In the genomic region with DNA sequence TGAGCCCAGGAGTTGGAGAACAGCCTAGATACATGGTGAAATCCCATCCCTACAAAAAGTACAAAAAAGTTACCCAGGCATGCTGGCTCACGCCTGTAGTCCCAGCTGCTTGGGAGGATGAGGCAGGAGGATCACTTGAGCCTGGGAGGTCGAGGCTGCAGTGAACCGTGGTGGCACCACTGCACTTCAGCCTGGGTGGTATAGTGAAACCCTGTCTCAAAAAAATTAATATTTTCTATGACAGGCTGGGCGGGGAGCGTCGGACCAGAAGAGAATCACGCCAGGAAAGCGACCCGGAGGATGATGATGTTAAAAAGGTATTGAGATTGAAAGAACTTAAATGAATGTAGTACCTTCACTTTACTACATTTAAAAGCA, we compare ENCODE assay signal across 11 cellular contexts. TPM values are rescaled to one million over a fixed set of nuclear protein-coding genes. Genes with fewer than 3 reads are reported as not detected.
DNase-seq lines count a peak whose midpoint lies in the region; ATAC-seq and TF ChIP-seq lines count a peak whose summit lies in the region.
"Had no signal": no experiment of that assay in that cellular context is flagged by ENCODE, and none has a peak within 500 bp of the region (broad histone marks: within the 10 kb centered on the region; RNA-seq: fewer than 3 reads in every experiment).

No MANE protein-coding gene starts in this region.

- H4K20me1 ChIP-seq in BLaER1 (peaks cover 70% of the 10 kb centered on the region), HCT116 (ENCODE audit: insufficient read depth) (peaks cover 15% of the 10 kb centered on the region; the same call in 1 of the 2 replicates)

- peaks cover 34 to 36% of the 10 kb centered on the region in 2 donors for H3K36me3 Mint-ChIP-seq in activated naive CD4-positive, alpha-beta T cell treated with anti-CD3 and anti-CD28 coated beads, Interleukin-2, amount 50 U/mL, for 72 hours
- H3K36me3 Mint-ChIP-seq in mesothelial cell of epicardium = peaks cover 19% of the 10 kb centered on the region

- H3K27me3 ChIP-seq in BLaER1 = no peaks in the 10 kb centered on the region
- H3K27me3 ChIP-seq in HCT116 (ENCODE audit: insufficient read depth, low read length) = no peaks in the 10 kb centered on the region

- no peak for TF ChIP-seq POLR2A in HCT116 (IDR thresholded peaks at IDR 0.05; ENCODE audit: borderline replicate concordance, extremely low read depth, insufficient read depth, insufficient read length)

- no peaks in the 10 kb centered on the region for H3K9me3 Mint-ChIP-seq in activated naive CD4-positive, alpha-beta T cell treated with anti-CD3 and anti-CD28 coated beads, Interleukin-2, amount 50 U/mL, for 72 hours
- H3K9me3 Mint-ChIP-seq in mesothelial cell of epicardium = no peaks in the 10 kb centered on the region

- peak overlapping the region; percentile 98 to 100 for H3K27ac Mint-ChIP-seq in activated naive CD4-positive, alpha-beta T cell treated with anti-CD3 and anti-CD28 coated beads, Interleukin-2, amount 50 U/mL, for 72 hours
- H3K27ac Mint-ChIP-seq in mesothelial cell of epicardium = peak overlapping the region; percentile 56

- peaks cover 58% of the 10 kb centered on the region for H3K36me3 ChIP-seq in BLaER1
- peaks cover 59 to 63% of the 10 kb centered on the region in 2 experiments for H3K36me3 ChIP-seq in HCT116 (ENCODE audit: control insufficient read depth in 1 of 2, insufficient read depth in 2 of 2, low read length in 2 of 2)

- H2AFZ ChIP-seq in HCT116 (ENCODE audit: low read depth, low read length, poor library complexity, severe bottlenecking) = no peak overlapping the region

- no peak for TF ChIP-seq CTCF in HCT116 (IDR thresholded peaks at IDR 0.05 in 2 of 3, conservative IDR thresholded peaks at IDR 0.05 in 1 of 3; ENCODE audit: borderline replicate concordance in 1 of 3, insufficient read depth in 1 of 3, low read depth in 2 of 3, low read length in 2 of 3)
- TF ChIP-seq CTCF in mesothelial cell of epicardium (IDR thresholded peaks at IDR 0.05; ENCODE audit: unreplicated experiment) = no peak
- TF ChIP-seq CTCF in coronary artery (IDR thresholded peaks at IDR 0.05) = no peak

- ATAC-seq in HCT116 (no peak), GM18858 (IDR thresholded peaks at IDR 0.05; ENCODE audit: unreplicated experiment) (no peak)
- ATAC-seq in activated naive CD4-positive, alpha-beta T cell treated with anti-CD3 and anti-CD28 coated beads, Interleukin-2, amount 50 U/mL, for 72 hours = no peak

- intact Hi-C loops in HCT116 (cut with micrococcal nuclease) = no loop called here

- RAD21 ChIA-PET in HCT116 (lab: Charles Lee; ENCODE audit: low non-redundant PET in 1 of 2, low total read pairs in 2 of 2, uncharacterized antibody in 2 of 2, unreplicated experiment in 2 of 2) = no interaction called here

- DNase-seq in HCT116 (ENCODE audit: low read depth, low spot score) (no peak), mesothelial cell of epicardium (ENCODE audit: low spot score in 2 of 2, unreplicated experiment in 2 of 2) (no peak), NCI-H128 (lab: John Stamatoyannopoulos, UW; ENCODE audit: unreplicated experiment) (no peak), coronary artery (ENCODE audit: low spot score) (no peak), DMS114 treated with DMSO at 0.1 percent for 48 hours (lab: John Stamatoyannopoulos, UW; ENCODE audit: unreplicated experiment) (no peak)
- no peak for DNase-seq in activated naive CD4-positive, alpha-beta T cell treated with anti-CD3 and anti-CD28 coated beads, Interleukin-2, amount 50 U/mL, for 72 hours (ENCODE audit: low spot score in 2 of 2)
- DNase-seq: Calu3, KG1, small intestine had no signal

- H3K9ac ChIP-seq in BLaER1 (no peak overlapping the region; the same call in 1 of the 2 replicates), HCT116 (ENCODE audit: low read length) (no peak overlapping the region)

- POLR2A ChIA-PET in HCT116 (lab: Charles Lee) = no interaction called here

- no TSS peak for BruUV-seq in HCT116 (replicated peaks; lab: Mats Ljungman, UMichigan)

- H3K9me3 ChIP-seq in BLaER1 = no peaks in the 10 kb centered on the region
- no peaks in the 10 kb centered on the region for H3K9me3 ChIP-seq in HCT116 (ENCODE audit: control insufficient read depth in 1 of 2, insufficient read depth in 1 of 2, low read depth in 1 of 2, low read length in 2 of 2)

- H3K4me3 Mint-ChIP-seq in mesothelial cell of epicardium = peak overlapping the region; percentile 50

- H3K79me2 ChIP-seq in HCT116 (ENCODE audit: insufficient read depth, low read length) = peaks cover 65% of the 10 kb centered on the region

- TF ChIP-seq RAD21 in HCT116 (IDR thresholded peaks at IDR 0.05; ENCODE audit: low read depth) = no peak

- no peak overlapping the region for H3K4me3 ChIP-seq in BLaER1
- no peak overlapping the region; a peak in 1 of 4 replicates for H3K4me3 ChIP-seq in HCT116 (replicated peaks in 1 of 2; ENCODE audit: low read depth in 1 of 2, low read length in 2 of 2)
- no peak overlapping the region for H3K4me3 ChIP-seq in coronary artery

- no peaks in the 10 kb centered on the region for H3K9me2 ChIP-seq in HCT116 (ENCODE audit: insufficient read depth)

- H3K4me1 ChIP-seq in BLaER1 (peaks cover 31% of the 10 kb centered on the region), HCT116 (ENCODE audit: control insufficient read depth in 1 of 2, insufficient read depth in 2 of 2, low read length in 2 of 2) (peaks cover 8 to 21% of the 10 kb centered on the region in 2 experiments; a peak in 3 of 4 replicates)

- no peaks in the 10 kb centered on the region for H3K27me3 Mint-ChIP-seq in mesothelial cell of epicardium (ENCODE audit: low read depth)

- H3K4me1 Mint-ChIP-seq in mesothelial cell of epicardium = peaks cover 11% of the 10 kb centered on the region

- peak overlapping the region; percentile 87 for H3K4me2 ChIP-seq in BLaER1
- H3K4me2 ChIP-seq in HCT116 (ENCODE audit: low read length) = peak overlapping the region; percentile 89

- H3K27ac ChIP-seq in BLaER1 = no peak overlapping the region
- H3K27ac ChIP-seq in HCT116 (ENCODE audit: low read depth, low read length) = no peak overlapping the region
- no peak overlapping the region for H3K27ac ChIP-seq in coronary artery

- CTCF ChIA-PET in HCT116 (lab: Charles Lee) = no interaction called here

TF ChIP-seq in HCT116, 20 proteins besides CTCF, POLR2A, EP300 and RAD21 (continues in another document):
- no peak for TF ChIP-seq EZH2phosphoT487 (IDR thresholded peaks at IDR 0.05; ENCODE audit: borderline replicate concordance)
- no peak for TF ChIP-seq TCF7L2 (IDR thresholded peaks at IDR 0.05; ENCODE audit: borderline replicate concordance, extremely low read depth, insufficient read depth, insufficient read length)
- TF ChIP-seq, protein P1, sequence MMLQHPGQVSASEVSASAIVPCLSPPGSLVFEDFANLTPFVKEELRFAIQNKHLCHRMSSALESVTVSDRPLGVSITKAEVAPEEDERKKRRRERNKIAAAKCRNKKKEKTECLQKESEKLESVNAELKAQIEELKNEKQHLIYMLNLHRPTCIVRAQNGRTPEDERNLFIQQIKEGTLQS (IDR thresholded peaks at IDR 0.05) = no peak
- no peak for TF ChIP-seq YY1 (IDR thresholded peaks at IDR 0.05; ENCODE audit: extremely low read depth, insufficient replicate concordance, low read depth, low read length)
- no peak for TF ChIP-seq JUND (IDR thresholded peaks at IDR 0.05)
- TF ChIP-seq SIN3A (IDR thresholded peaks at IDR 0.05; ENCODE audit: low read depth) = no peak
- TF ChIP-seq CBX3 (IDR thresholded peaks at IDR 0.05; ENCODE audit: low read depth) = no peak
- no peak for TF ChIP-seq ZNF274 (IDR thresholded peaks at IDR 0.05; ENCODE audit: low read depth, low read length)
- TF ChIP-seq SP1 (IDR thresholded peaks at IDR 0.05; ENCODE audit: low read depth) = no peak
- TF ChIP-seq, protein P2, sequence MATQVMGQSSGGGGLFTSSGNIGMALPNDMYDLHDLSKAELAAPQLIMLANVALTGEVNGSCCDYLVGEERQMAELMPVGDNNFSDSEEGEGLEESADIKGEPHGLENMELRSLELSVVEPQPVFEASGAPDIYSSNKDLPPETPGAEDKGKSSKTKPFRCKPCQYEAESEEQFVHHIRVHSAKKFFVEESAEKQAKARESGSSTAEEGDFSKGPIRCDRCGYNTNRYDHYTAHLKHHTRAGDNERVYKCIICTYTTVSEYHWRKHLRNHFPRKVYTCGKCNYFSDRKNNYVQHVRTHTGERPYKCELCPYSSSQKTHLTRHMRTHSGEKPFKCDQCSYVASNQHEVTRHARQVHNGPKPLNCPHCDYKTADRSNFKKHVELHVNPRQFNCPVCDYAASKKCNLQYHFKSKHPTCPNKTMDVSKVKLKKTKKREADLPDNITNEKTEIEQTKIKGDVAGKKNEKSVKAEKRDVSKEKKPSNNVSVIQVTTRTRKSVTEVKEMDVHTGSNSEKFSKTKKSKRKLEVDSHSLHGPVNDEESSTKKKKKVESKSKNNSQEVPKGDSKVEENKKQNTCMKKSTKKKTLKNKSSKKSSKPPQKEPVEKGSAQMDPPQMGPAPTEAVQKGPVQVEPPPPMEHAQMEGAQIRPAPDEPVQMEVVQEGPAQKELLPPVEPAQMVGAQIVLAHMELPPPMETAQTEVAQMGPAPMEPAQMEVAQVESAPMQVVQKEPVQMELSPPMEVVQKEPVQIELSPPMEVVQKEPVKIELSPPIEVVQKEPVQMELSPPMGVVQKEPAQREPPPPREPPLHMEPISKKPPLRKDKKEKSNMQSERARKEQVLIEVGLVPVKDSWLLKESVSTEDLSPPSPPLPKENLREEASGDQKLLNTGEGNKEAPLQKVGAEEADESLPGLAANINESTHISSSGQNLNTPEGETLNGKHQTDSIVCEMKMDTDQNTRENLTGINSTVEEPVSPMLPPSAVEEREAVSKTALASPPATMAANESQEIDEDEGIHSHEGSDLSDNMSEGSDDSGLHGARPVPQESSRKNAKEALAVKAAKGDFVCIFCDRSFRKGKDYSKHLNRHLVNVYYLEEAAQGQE (IDR thresholded peaks at IDR 0.05; ENCODE audit: low read depth) = no peak
- no peak for TF ChIP-seq CEBPB (IDR thresholded peaks at IDR 0.05; ENCODE audit: low read depth)

RNA-seq across cellular contexts. Expression of a gene that starts 2.1 kb away (rescaled TPM):
- total RNA-seq in HCT116 (2021; ENCODE audit: unreplicated experiment) (97.9 TPM), mesothelial cell of epicardium (118 to 131 TPM (median 125 TPM) in 3 replicates)
- polyA plus RNA-seq in HCT116 (2012) = 51.6 and 62.4 TPM in 2 replicates
- total RNA-seq in activated naive CD4-positive, alpha-beta T cell treated with anti-CD3 and anti-CD28 coated beads, Interleukin-2, amount 50 U/mL, for 72 hours = 100 to 1,000 TPM; 114 to 122 TPM

RNA-seq across cellular contexts. Expression of a gene that starts 7.0 kb away (rescaled TPM):
- total RNA-seq in HCT116 (2021; ENCODE audit: unreplicated experiment) (26.1 TPM), mesothelial cell of epicardium (18.9 to 20.1 TPM (median 20.0 TPM) in 3 replicates)
- 14.2 and 17.7 TPM in 2 replicates for polyA plus RNA-seq in HCT116 (2012)
- total RNA-seq in activated naive CD4-positive, alpha-beta T cell treated with anti-CD3 and anti-CD28 coated beads, Interleukin-2, amount 50 U/mL, for 72 hours = 10 to 100 TPM; 21.5 to 29.4 TPM

RNA-seq across cellular contexts. Expression of a gene that starts 56.6 kb away (rescaled TPM):
- total RNA-seq in HCT116 (2021; ENCODE audit: unreplicated experiment) (31.1 TPM), mesothelial cell of epicardium (18.9 to 21.3 TPM (median 19.7 TPM) in 3 replicates)
- 12.0 and 14.2 TPM in 2 replicates for polyA plus RNA-seq in HCT116 (2012)
- total RNA-seq in activated naive CD4-positive, alpha-beta T cell treated with anti-CD3 and anti-CD28 coated beads, Interleukin-2, amount 50 U/mL, for 72 hours = 10 to 100 TPM; 17.6 to 19.0 TPM
